In genomic region chr13:111202745-111203144, GRCh38 we compare ENCODE assay signal across 8 cellular contexts.
DNase-seq lines count a peak whose midpoint lies in the region; ATAC-seq lines count a peak whose summit lies in the region.

No MANE protein-coding gene starts in this region.

- H3K27me3 Mint-ChIP-seq in CD4-positive, CD25-positive, alpha-beta regulatory T cell, result no peaks in the 10 kb centered on the region

- H3K4me1 Mint-ChIP-seq in CD4-positive, CD25-positive, alpha-beta regulatory T cell, result peaks cover 40 to 77% (median 52%) of the 10 kb centered on the region in 4 donors

- H3K27me3 ChIP-seq in CD4-positive, CD25-positive, alpha-beta regulatory T cell (ENCODE audit: control insufficient read depth, insufficient read depth, low read length), result no peaks in the 10 kb centered on the region
- no peaks in the 10 kb centered on the region for H3K27me3 ChIP-seq in skeletal muscle tissue (ENCODE audit: control insufficient read depth in 3 of 3, insufficient read depth in 3 of 3, low read length in 3 of 3)
- H3K27me3 ChIP-seq in effector memory CD4-positive, alpha-beta T cell (replicated peaks; ENCODE audit: control insufficient read depth, insufficient read depth, low read length, poor library complexity, severe bottlenecking), result no peaks in the 10 kb centered on the region

- peaks cover 9% of the 10 kb centered on the region for H3K36me3 ChIP-seq in CD4-positive, CD25-positive, alpha-beta regulatory T cell (ENCODE audit: control insufficient read depth, insufficient read depth, low read length)
- H3K36me3 ChIP-seq in SK-N-MC (ENCODE audit: insufficient read depth, low read length), result no peaks in the 10 kb centered on the region
- peaks cover 0 to 3% (median 0%) of the 10 kb centered on the region in 3 donors for H3K36me3 ChIP-seq in skeletal muscle tissue (ENCODE audit: control insufficient read depth in 3 of 3, insufficient read depth in 3 of 3, low read length in 3 of 3)
- H3K36me3 ChIP-seq in effector memory CD4-positive, alpha-beta T cell (ENCODE audit: control insufficient read depth, insufficient read depth, low read length), result peaks cover 12% of the 10 kb centered on the region

- H3K4me1 ChIP-seq in CD4-positive, CD25-positive, alpha-beta regulatory T cell (ENCODE audit: control insufficient read depth, insufficient read depth, low read length, poor library complexity, severe bottlenecking), result peaks cover 40% of the 10 kb centered on the region
- H3K4me1 ChIP-seq in skeletal muscle tissue (ENCODE audit: control insufficient read depth in 3 of 3, insufficient read depth in 3 of 3, low read length in 3 of 3), result peaks cover 30 to 38% (median 37%) of the 10 kb centered on the region in 3 donors
- peaks cover 17% of the 10 kb centered on the region for H3K4me1 ChIP-seq in effector memory CD4-positive, alpha-beta T cell (ENCODE audit: control insufficient read depth, insufficient read depth, low read length, poor library complexity, severe bottlenecking)

- DNase-seq in CD4-positive, CD25-positive, alpha-beta regulatory T cell, result peak in 1 of 3 donors; percentile 64
- DNase-seq in SK-N-MC (ENCODE audit: low read depth, low spot score) (peak; percentile 90), fibroblast of the conjunctiva (ENCODE audit: low read depth) (peak; percentile 68), NCI-H2107 treated with DMSO at 0.1 percent for 48 hours (lab: John Stamatoyannopoulos, UW; ENCODE audit: unreplicated experiment) (no peak)
- no peak for DNase-seq in effector memory CD4-positive, alpha-beta T cell

- H3K9me3 ChIP-seq in CD4-positive, CD25-positive, alpha-beta regulatory T cell (ENCODE audit: control insufficient read depth in 2 of 2, low read length in 2 of 2), result no peaks in the 10 kb centered on the region
- H3K9me3 ChIP-seq in SK-N-MC (ENCODE audit: low read depth, low read length) (no peaks in the 10 kb centered on the region), skeletal muscle tissue (ENCODE audit: control insufficient read depth in 3 of 3, low read length in 3 of 3) (no peaks in the 10 kb centered on the region)
- no peaks in the 10 kb centered on the region for H3K9me3 ChIP-seq in effector memory CD4-positive, alpha-beta T cell (ENCODE audit: control insufficient read depth, low read length)

- H3K36me3 Mint-ChIP-seq in CD4-positive, CD25-positive, alpha-beta regulatory T cell, result peaks cover 22% of the 10 kb centered on the region

- H3K27ac Mint-ChIP-seq in CD4-positive, CD25-positive, alpha-beta regulatory T cell, result peak overlapping the region; percentile 38 to 93 (median 76)

- H3K9ac ChIP-seq in SK-N-MC (ENCODE audit: insufficient read length) (no peak overlapping the region), skeletal muscle tissue (ENCODE audit: low read depth in 1 of 3, low read length in 3 of 3) (peak overlapping the region in 1 of 3 donors; percentile 50)

- ATAC-seq in CD4-positive, CD25-positive, alpha-beta regulatory T cell (ENCODE audit: low read depth in 2 of 2), result peak; percentile 52 to 69
- ATAC-seq in GM19035 (IDR thresholded peaks at IDR 0.05; ENCODE audit: unreplicated experiment) (peak; percentile 61), HG03135 (IDR thresholded peaks at IDR 0.05; ENCODE audit: unreplicated experiment) (peak; percentile 81)

- no peak overlapping the region for H3K4me3 ChIP-seq in CD4-positive, CD25-positive, alpha-beta regulatory T cell (ENCODE audit: low read depth, low read length)
- H3K4me3 ChIP-seq in SK-N-MC (peak overlapping the region; percentile 56), skeletal muscle tissue (ENCODE audit: low read length in 3 of 3) (no peak overlapping the region)
- H3K4me3 ChIP-seq in effector memory CD4-positive, alpha-beta T cell (ENCODE audit: insufficient read depth, low read depth, low read length, poor library complexity, severe bottlenecking), result no peak overlapping the region

- peak overlapping the region; percentile 43 to 71 (median 54) for H3K4me3 Mint-ChIP-seq in CD4-positive, CD25-positive, alpha-beta regulatory T cell

- no peaks in the 10 kb centered on the region for H3K9me3 Mint-ChIP-seq in CD4-positive, CD25-positive, alpha-beta regulatory T cell

- H3K27ac ChIP-seq in CD4-positive, CD25-positive, alpha-beta regulatory T cell (ENCODE audit: insufficient read depth, low read length, poor library complexity, severe bottlenecking), result peak overlapping the region; percentile 61
- H3K27ac ChIP-seq in SK-N-MC (peak overlapping the region; percentile 93), skeletal muscle tissue (ENCODE audit: low read depth, low read length) (peak overlapping the region; percentile 3)
- H3K27ac ChIP-seq in effector memory CD4-positive, alpha-beta T cell (ENCODE audit: insufficient read depth, low read length, poor library complexity, severe bottlenecking), result no peak overlapping the region

Comparison
In these comparisons a context has a peak if more than half of its experiments do, and no peak if none do; other contexts are left out.
1. DNase-seq: peak in SK-N-MC (single experiment) and fibroblast of the conjunctiva (single experiment); none in effector memory CD4-positive, alpha-beta T cell (0 of 3) and NCI-H2107 treated with DMSO at 0.1 percent for 48 hours (single experiment).
2. Peak in every context shown above with its lines, with median percentiles within 50 percentile points of each other: ATAC-seq.